Comparison of ENCODE assay signal across 21 cellular contexts in the genomic region with DNA sequence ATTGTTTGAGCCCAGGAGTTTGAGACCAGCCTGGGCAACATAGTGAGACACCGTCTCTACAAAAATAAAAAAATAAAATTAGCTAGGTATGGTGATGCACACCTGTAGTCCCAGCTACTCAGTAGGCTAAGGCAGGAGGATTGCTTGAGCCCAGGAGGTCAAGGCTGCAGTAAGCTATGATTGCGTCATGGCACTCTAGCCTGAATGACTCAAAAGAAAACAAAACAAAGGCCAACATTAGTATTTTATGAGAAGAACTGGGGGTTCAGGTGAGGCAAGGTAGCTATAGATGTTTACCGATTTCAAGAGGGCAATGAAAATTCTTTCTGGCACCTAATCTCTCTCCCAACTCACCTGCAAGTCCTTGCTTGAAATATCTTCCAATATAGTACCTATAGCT.
"Had no signal": no experiment of that assay in that cellular context is flagged by ENCODE, and none has a peak within 500 bp of the region (broad histone marks: within the 10 kb centered on the region; RNA-seq: fewer than 3 reads in every experiment).

No MANE protein-coding gene starts in this region.

- H3K27ac Mint-ChIP-seq: activated B cell treated with CpG ODN at 0.5 μM for 24 hours; activated CD4-positive, alpha-beta T cell treated with anti-CD3 and anti-CD28 coated beads, Interleukin-2, amount 10 ng/mL, durations not matched to agents 7 days and 5 days; activated naive CD8-positive, alpha-beta T cell treated with anti-CD3 and anti-CD28 coated beads, Interleukin-2, amount 10 ng/mL, durations not matched to agents 7 days and 5 days; endodermal cell; memory B cell; naive thymus-derived CD4-positive, alpha-beta T cell; stimulated activated naive B cell treated with anti-CD40 and anti-IgM and Interleukin-4, amounts not matched to agents 10 μg/mL and 1 μg/mL and 100 μg/mL, for 72 hours; T-helper 17 cell had no signal

- H3K36me3 ChIP-seq: brain microvascular endothelial cell, left ventricle myocardium inferior, pancreas, tibial artery, vagina had no signal

- H3K9me3 ChIP-seq: left ventricle myocardium inferior, mucosa of descending colon, pancreas, tibial artery, vagina had no signal

- H3K27me3 Mint-ChIP-seq: T-helper 17 cell had no signal

- DNase-seq: activated B cell treated with CpG ODN at 0.5 μM for 24 hours; activated CD4-positive, alpha-beta T cell treated with anti-CD3 and anti-CD28 coated beads, Interleukin-2, amount 10 ng/mL, durations not matched to agents 7 days and 5 days; activated CD8-positive, alpha-beta memory T cell treated with anti-CD3 and anti-CD28 coated beads, Interleukin-2, amount 50 U/mL, for 48 hours; activated naive CD8-positive, alpha-beta T cell treated with anti-CD3 and anti-CD28 coated beads, Interleukin-2, amount 10 ng/mL, durations not matched to agents 7 days and 5 days; anterior cingulate cortex; brain microvascular endothelial cell; dorsolateral prefrontal cortex; endodermal cell; hippocampal formation; left ventricle myocardium inferior; mucosa of descending colon; naive thymus-derived CD4-positive, alpha-beta T cell; pancreas; retina; stimulated activated CD4-positive, alpha-beta T cell treated with anti-CD3 and anti-CD28 coated beads, Interleukin-15, amount 100 ng/mL, for 24 hours; stimulated activated CD4-positive, alpha-beta T cell treated with anti-CD3 and anti-CD28 coated beads, Interleukin-4, amount 100 ng/mL, for 1 hour; stimulated activated naive B cell treated with anti-CD40 and anti-IgM and Interleukin-4, amounts not matched to agents 10 μg/mL and 1 μg/mL and 100 μg/mL, for 72 hours; T-helper 17 cell; tibial artery had no signal

- H3K9me3 Mint-ChIP-seq: activated B cell treated with CpG ODN at 0.5 μM for 24 hours; activated CD4-positive, alpha-beta T cell treated with anti-CD3 and anti-CD28 coated beads, Interleukin-2, amount 10 ng/mL, durations not matched to agents 7 days and 5 days; activated naive CD8-positive, alpha-beta T cell treated with anti-CD3 and anti-CD28 coated beads, Interleukin-2, amount 10 ng/mL, durations not matched to agents 7 days and 5 days; endodermal cell; memory B cell; stimulated activated naive B cell treated with anti-CD40 and anti-IgM and Interleukin-4, amounts not matched to agents 10 μg/mL and 1 μg/mL and 100 μg/mL, for 72 hours had no signal

- H3K36me3 Mint-ChIP-seq: activated naive CD8-positive, alpha-beta T cell treated with anti-CD3 and anti-CD28 coated beads, Interleukin-2, amount 10 ng/mL, durations not matched to agents 7 days and 5 days; memory B cell; stimulated activated naive B cell treated with anti-CD40 and anti-IgM and Interleukin-4, amounts not matched to agents 10 μg/mL and 1 μg/mL and 100 μg/mL, for 72 hours had no signal

- ATAC-seq: mucosa of descending colon; naive thymus-derived CD4-positive, alpha-beta T cell; pancreas; stimulated activated naive B cell treated with anti-CD40 and anti-IgM and Interleukin-4, amounts not matched to agents 10 μg/mL and 1 μg/mL and 100 μg/mL, for 72 hours; T-helper 17 cell had no signal

- H3K4me3 ChIP-seq: dorsolateral prefrontal cortex, left ventricle myocardium inferior, mucosa of descending colon, pancreas, tibial artery, vagina had no signal

- H3K27me3 ChIP-seq: brain microvascular endothelial cell, dorsolateral prefrontal cortex, pancreas, tibial artery, vagina had no signal

- H3K4me3 Mint-ChIP-seq: activated B cell treated with CpG ODN at 0.5 μM for 24 hours; activated CD4-positive, alpha-beta T cell treated with anti-CD3 and anti-CD28 coated beads, Interleukin-2, amount 10 ng/mL, durations not matched to agents 7 days and 5 days; activated naive CD8-positive, alpha-beta T cell treated with anti-CD3 and anti-CD28 coated beads, Interleukin-2, amount 10 ng/mL, durations not matched to agents 7 days and 5 days; endodermal cell; memory B cell; naive thymus-derived CD4-positive, alpha-beta T cell; stimulated activated naive B cell treated with anti-CD40 and anti-IgM and Interleukin-4, amounts not matched to agents 10 μg/mL and 1 μg/mL and 100 μg/mL, for 72 hours; T-helper 17 cell had no signal

- H3K4me1 ChIP-seq: left ventricle myocardium inferior, pancreas, tibial artery, vagina had no signal

- H3K4me1 Mint-ChIP-seq: activated B cell treated with CpG ODN at 0.5 μM for 24 hours; activated CD4-positive, alpha-beta T cell treated with anti-CD3 and anti-CD28 coated beads, Interleukin-2, amount 10 ng/mL, durations not matched to agents 7 days and 5 days; activated naive CD8-positive, alpha-beta T cell treated with anti-CD3 and anti-CD28 coated beads, Interleukin-2, amount 10 ng/mL, durations not matched to agents 7 days and 5 days; endodermal cell; memory B cell; naive thymus-derived CD4-positive, alpha-beta T cell; stimulated activated naive B cell treated with anti-CD40 and anti-IgM and Interleukin-4, amounts not matched to agents 10 μg/mL and 1 μg/mL and 100 μg/mL, for 72 hours; T-helper 17 cell had no signal

- H3K27ac ChIP-seq: brain microvascular endothelial cell, dorsolateral prefrontal cortex, left ventricle myocardium inferior, pancreas, tibial artery, vagina had no signal
